In the genomic region with DNA sequence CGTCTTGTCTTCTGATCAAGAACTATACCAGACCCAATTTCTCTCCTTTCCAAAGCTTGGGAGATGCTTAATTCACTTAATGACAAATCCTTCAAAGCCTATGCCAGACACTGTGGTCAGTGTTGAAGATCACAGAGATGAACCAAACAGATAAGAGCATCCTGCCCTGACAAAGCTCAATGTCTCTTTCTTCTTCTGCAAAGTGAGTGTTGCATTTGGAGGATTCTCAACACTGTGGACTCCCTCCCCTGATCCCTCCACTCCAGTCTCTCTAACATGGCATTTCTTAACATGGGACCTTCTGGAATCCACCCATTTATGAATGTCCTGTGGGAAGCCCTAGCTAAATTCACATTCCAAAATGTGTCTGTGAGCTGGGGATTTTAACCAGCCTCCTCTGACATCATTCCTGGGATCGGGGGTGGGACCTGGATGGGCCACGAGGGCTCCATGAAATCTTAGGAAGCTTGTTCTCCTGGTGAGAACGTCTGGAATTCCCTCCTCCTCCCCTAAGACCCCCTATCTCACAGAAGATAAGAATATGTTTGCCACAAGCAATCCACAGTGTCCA, we compare ENCODE assay signal across 1 cellular context.
TF ChIP-seq lines count a peak whose summit lies in the region.

No MANE protein-coding gene starts in this region.

TF ChIP-seq in SK-N-SH, 30 proteins besides CTCF, POLR2A, EP300 and RAD21 (continued from another document):
- TF ChIP-seq, protein P1, sequence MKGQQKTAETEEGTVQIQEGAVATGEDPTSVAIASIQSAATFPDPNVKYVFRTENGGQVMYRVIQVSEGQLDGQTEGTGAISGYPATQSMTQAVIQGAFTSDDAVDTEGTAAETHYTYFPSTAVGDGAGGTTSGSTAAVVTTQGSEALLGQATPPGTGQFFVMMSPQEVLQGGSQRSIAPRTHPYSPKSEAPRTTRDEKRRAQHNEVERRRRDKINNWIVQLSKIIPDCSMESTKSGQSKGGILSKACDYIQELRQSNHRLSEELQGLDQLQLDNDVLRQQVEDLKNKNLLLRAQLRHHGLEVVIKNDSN (IDR thresholded peaks at IDR 0.05; ENCODE audit: borderline replicate concordance, low read depth) = no peak
- TF ChIP-seq, protein P2, sequence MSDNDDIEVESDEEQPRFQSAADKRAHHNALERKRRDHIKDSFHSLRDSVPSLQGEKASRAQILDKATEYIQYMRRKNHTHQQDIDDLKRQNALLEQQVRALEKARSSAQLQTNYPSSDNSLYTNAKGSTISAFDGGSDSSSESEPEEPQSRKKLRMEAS (IDR thresholded peaks at IDR 0.05; ENCODE audit: low read depth) = no peak
- TF ChIP-seq NRF1 (IDR thresholded peaks at IDR 0.05; ENCODE audit: low read depth, low read length) = no peak
- TF ChIP-seq EZH2phosphoT487 (IDR thresholded peaks at IDR 0.05; ENCODE audit: borderline replicate concordance, low read depth) = no peak
- no peak for TF ChIP-seq REST (IDR thresholded peaks at IDR 0.05; ENCODE audit: low read depth, low read length)
- TF ChIP-seq FOXM1 (IDR thresholded peaks at IDR 0.05; ENCODE audit: low read depth) = no peak
- TF ChIP-seq NFIC (IDR thresholded peaks at IDR 0.05; ENCODE audit: borderline replicate concordance) = peak; percentile 77
- TF ChIP-seq ELF1 (IDR thresholded peaks at IDR 0.05) = no peak
- TF ChIP-seq TAF1 (IDR thresholded peaks at IDR 0.05; ENCODE audit: borderline replicate concordance, low read depth, low read length) = no peak
- TF ChIP-seq GABPA (IDR thresholded peaks at IDR 0.05; ENCODE audit: low read depth) = no peak
- TF ChIP-seq, protein P3, sequence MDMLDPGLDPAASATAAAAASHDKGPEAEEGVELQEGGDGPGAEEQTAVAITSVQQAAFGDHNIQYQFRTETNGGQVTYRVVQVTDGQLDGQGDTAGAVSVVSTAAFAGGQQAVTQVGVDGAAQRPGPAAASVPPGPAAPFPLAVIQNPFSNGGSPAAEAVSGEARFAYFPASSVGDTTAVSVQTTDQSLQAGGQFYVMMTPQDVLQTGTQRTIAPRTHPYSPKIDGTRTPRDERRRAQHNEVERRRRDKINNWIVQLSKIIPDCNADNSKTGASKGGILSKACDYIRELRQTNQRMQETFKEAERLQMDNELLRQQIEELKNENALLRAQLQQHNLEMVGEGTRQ (IDR thresholded peaks at IDR 0.05; ENCODE audit: borderline replicate concordance, low read depth, low read length) = no peak
- no peak for TF ChIP-seq RCOR1 (IDR thresholded peaks at IDR 0.05; ENCODE audit: low read length)
TF ChIP-seq in SK-N-SH: peak in this region for 4.
